ENCODE assay signal across 24 cellular contexts in genomic region chr3:156407617-156408225, GRCh38.
"Had no signal": no experiment of that assay in that cellular context is flagged by ENCODE, and none has a peak within 500 bp of the region (broad histone marks: within the 10 kb centered on the region; RNA-seq: fewer than 3 reads in every experiment).

No MANE protein-coding gene starts in this region.

- H2AFZ ChIP-seq: PC-9 had no signal

- H3K36me3 ChIP-seq: Peyer's patch, SJSA1 had no signal

- H3K9me3 ChIP-seq: Peyer's patch, SJSA1 had no signal

- DNase-seq: IMR-90; Kasumi-1; MM.1S; NCI-H1092 treated with DMSO at 0.1 percent for 48 hours; NCI-H1436; NCI-H187; NCI-H2029; NCI-H2081 treated with DMSO at 0.1 percent for 48 hours; NCI-H2171; NCI-H226; NCI-H446; NCI-H510A; NCI-H524 treated with DMSO at 0.1 percent for 48 hours; NCI-H69; NCI-H774; NK-92 treated with Interleukin-12 subunit alpha and Interleukin-12 subunit beta, amount 100 ng/mL, for 24 hours; OCI-M1; PC-9; Peyer's patch; SHP77 treated with DMSO at 0.1 percent for 48 hours had no signal

- H3K4me1 ChIP-seq: Peyer's patch had no signal

- H3K27me3 ChIP-seq: Peyer's patch, SJSA1 had no signal

- H3K27ac ChIP-seq: KMS-11, PC-9, Peyer's patch, SJSA1 had no signal

- H3K9ac ChIP-seq: KMS-11 had no signal

- H3K4me2 ChIP-seq: KMS-11, PC-9 had no signal

- H3K4me3 ChIP-seq: PC-9, Peyer's patch, SJSA1 had no signal

- ATAC-seq: HepG2, Right ventricle myocardium inferior had no signal
